In genomic region chr13:105048685-105049084, GRCh38 we compare ENCODE assay signal across 11 cellular contexts.
DNase-seq lines count a peak whose midpoint lies in the region; ATAC-seq and TF ChIP-seq lines count a peak whose summit lies in the region.
"Had no signal": no experiment of that assay in that cellular context is flagged by ENCODE, and none has a peak within 500 bp of the region (broad histone marks: within the 10 kb centered on the region; RNA-seq: fewer than 3 reads in every experiment).

No MANE protein-coding gene starts in this region.

- CTCF ChIA-PET in activated naive CD4-positive, alpha-beta T cell treated with anti-CD3 and anti-CD28 coated beads, Interleukin-2, amount 10 ng/mL, durations not matched to agents 7 days and 5 days (lab: Charles Lee), result no interaction called here

- H3K4me1 Mint-ChIP-seq in activated naive CD4-positive, alpha-beta T cell treated with anti-CD3 and anti-CD28 coated beads, Interleukin-2, amount 10 ng/mL, durations not matched to agents 7 days and 5 days, result no peaks in the 10 kb centered on the region
- H3K4me1 Mint-ChIP-seq in stimulated activated effector memory CD8-positive, alpha-beta T cell treated with anti-CD3 and anti-CD28 coated beads, Interleukin-12 subunit alpha, Interleukin-12 subunit beta, amount 100 ng/mL, for 72 hours, result no peaks in the 10 kb centered on the region

- H3K36me3 Mint-ChIP-seq in activated naive CD4-positive, alpha-beta T cell treated with anti-CD3 and anti-CD28 coated beads, Interleukin-2, amount 50 U/mL, for 72 hours, result peaks cover 0 to 2% of the 10 kb centered on the region in 2 donors
- H3K36me3 Mint-ChIP-seq in activated naive CD4-positive, alpha-beta T cell treated with anti-CD3 and anti-CD28 coated beads, Interleukin-2, amount 10 ng/mL, durations not matched to agents 7 days and 5 days, result no peaks in the 10 kb centered on the region
- no peaks in the 10 kb centered on the region for H3K36me3 Mint-ChIP-seq in stimulated activated effector memory CD8-positive, alpha-beta T cell treated with anti-CD3 and anti-CD28 coated beads, Interleukin-12 subunit alpha, Interleukin-12 subunit beta, amount 100 ng/mL, for 72 hours

- H3K27me3 Mint-ChIP-seq in activated naive CD4-positive, alpha-beta T cell treated with anti-CD3 and anti-CD28 coated beads, Interleukin-2, amount 10 ng/mL, durations not matched to agents 7 days and 5 days, result no peaks in the 10 kb centered on the region

- no peaks in the 10 kb centered on the region for H3K36me3 ChIP-seq in upper lobe of left lung

- peak in 1 of 2 donors; percentile 2 for DNase-seq in activated naive CD4-positive, alpha-beta T cell treated with anti-CD3 and anti-CD28 coated beads, Interleukin-2, amount 50 U/mL, for 72 hours (ENCODE audit: low spot score in 2 of 2)
- no peak for DNase-seq in activated naive CD4-positive, alpha-beta T cell treated with anti-CD3 and anti-CD28 coated beads, Interleukin-2, amount 10 ng/mL, durations not matched to agents 7 days and 5 days
- DNase-seq in stimulated activated effector memory CD8-positive, alpha-beta T cell treated with anti-CD3 and anti-CD28 coated beads, Interleukin-12 subunit alpha, Interleukin-12 subunit beta, amount 100 ng/mL, for 72 hours (ENCODE audit: low spot score in 2 of 2), result no peak
- DNase-seq in activated CD8-positive, alpha-beta memory T cell treated with anti-CD3 and anti-CD28 coated beads, Interleukin-2, amount 50 U/mL, for 48 hours, result no peak
- no peak for DNase-seq in NCI-H526 treated with DMSO at 0.1 percent for 48 hours (lab: John Stamatoyannopoulos, UW)
- DNase-seq in upper lobe of left lung, result no peak
- DNase-seq: stimulated activated CD4-positive, alpha-beta T cell treated with anti-CD3 and anti-CD28 coated beads, Interleukin-4, amount 100 ng/mL, for 4 hours had no signal

- no peak overlapping the region for H3K27ac ChIP-seq in upper lobe of left lung

- H3K9me3 ChIP-seq in upper lobe of left lung, result no peaks in the 10 kb centered on the region

- peaks cover 1 to 2% of the 10 kb centered on the region in 2 donors for H3K9me3 Mint-ChIP-seq in activated naive CD4-positive, alpha-beta T cell treated with anti-CD3 and anti-CD28 coated beads, Interleukin-2, amount 50 U/mL, for 72 hours
- H3K9me3 Mint-ChIP-seq in activated naive CD4-positive, alpha-beta T cell treated with anti-CD3 and anti-CD28 coated beads, Interleukin-2, amount 10 ng/mL, durations not matched to agents 7 days and 5 days, result peaks cover under 1% of the 10 kb centered on the region
- H3K9me3 Mint-ChIP-seq in stimulated activated effector memory CD8-positive, alpha-beta T cell treated with anti-CD3 and anti-CD28 coated beads, Interleukin-12 subunit alpha, Interleukin-12 subunit beta, amount 100 ng/mL, for 72 hours, result peaks cover 1% of the 10 kb centered on the region

- no peaks in the 10 kb centered on the region for H3K4me1 ChIP-seq in upper lobe of left lung

- TF ChIP-seq POLR2A in upper lobe of left lung (IDR thresholded peaks at IDR 0.05), result no peak

- H3K4me3 ChIP-seq in upper lobe of left lung, result no peak overlapping the region
- H3K4me3 ChIP-seq: lung had no signal

- ATAC-seq in activated naive CD4-positive, alpha-beta T cell treated with anti-CD3 and anti-CD28 coated beads, Interleukin-2, amount 50 U/mL, for 72 hours, result peak; percentile 20 to 96
- ATAC-seq in HG02610 (IDR thresholded peaks at IDR 0.05; ENCODE audit: unreplicated experiment) (peak; percentile 97), HG03442 (IDR thresholded peaks at IDR 0.05; ENCODE audit: unreplicated experiment) (peak; percentile 97), upper lobe of left lung (ENCODE audit: low FRiP score in 2 of 2) (no peak)
- peak; percentile 77 for ATAC-seq in stimulated activated effector memory CD8-positive, alpha-beta T cell treated with anti-CD3 and anti-CD28 coated beads, Interleukin-12 subunit alpha, Interleukin-12 subunit beta, amount 100 ng/mL, for 72 hours
- ATAC-seq: SK-N-SH treated with all-trans-retinoic acid at 6 μM for 48 hours had no signal

- WGBS in upper lobe of left lung, 2 donors, result 35 to 60% methylated on average over 1 of the region's 1 CpG

- TF ChIP-seq EP300 in upper lobe of left lung (IDR thresholded peaks at IDR 0.05), result no peak

- H3K4me3 Mint-ChIP-seq in activated naive CD4-positive, alpha-beta T cell treated with anti-CD3 and anti-CD28 coated beads, Interleukin-2, amount 10 ng/mL, durations not matched to agents 7 days and 5 days, result no peak overlapping the region
- H3K4me3 Mint-ChIP-seq in stimulated activated effector memory CD8-positive, alpha-beta T cell treated with anti-CD3 and anti-CD28 coated beads, Interleukin-12 subunit alpha, Interleukin-12 subunit beta, amount 100 ng/mL, for 72 hours, result no peak overlapping the region

- no peak for TF ChIP-seq CTCF in upper lobe of left lung (IDR thresholded peaks at IDR 0.05)

- H3K27me3 ChIP-seq in upper lobe of left lung, result no peaks in the 10 kb centered on the region

- H3K27ac Mint-ChIP-seq in activated naive CD4-positive, alpha-beta T cell treated with anti-CD3 and anti-CD28 coated beads, Interleukin-2, amount 50 U/mL, for 72 hours, result no peak overlapping the region
- no peak overlapping the region for H3K27ac Mint-ChIP-seq in activated naive CD4-positive, alpha-beta T cell treated with anti-CD3 and anti-CD28 coated beads, Interleukin-2, amount 10 ng/mL, durations not matched to agents 7 days and 5 days
- no peak overlapping the region for H3K27ac Mint-ChIP-seq in stimulated activated effector memory CD8-positive, alpha-beta T cell treated with anti-CD3 and anti-CD28 coated beads, Interleukin-12 subunit alpha, Interleukin-12 subunit beta, amount 100 ng/mL, for 72 hours

Comparison
In these comparisons a context has a peak if more than half of its experiments do, and no peak if none do; other contexts are left out.
1. ATAC-seq: peak in activated naive CD4-positive, alpha-beta T cell treated with anti-CD3 and anti-CD28 coated beads, Interleukin-2, amount 50 U/mL, for 72 hours (2 of 2), HG02610 (single experiment), HG03442 (single experiment) and stimulated activated effector memory CD8-positive, alpha-beta T cell treated with anti-CD3 and anti-CD28 coated beads, Interleukin-12 subunit alpha, Interleukin-12 subunit beta, amount 100 ng/mL, for 72 hours (single experiment); none in upper lobe of left lung (0 of 2).